ENCODE assay signal across 19 cellular contexts in genomic region chr9:87882627-87883026, GRCh38. TPM values are rescaled to one million over a fixed set of nuclear protein-coding genes. Genes with fewer than 3 reads are reported as not detected.
"Had no signal": no experiment of that assay in that cellular context is flagged by ENCODE, and none has a peak within 500 bp of the region (broad histone marks: within the 10 kb centered on the region; RNA-seq: fewer than 3 reads in every experiment).

TSS of gene SPATA31E1 (plus strand) at chr9:87882877. CDS start at chr9:87882892, 15 bp downstream.

- ATAC-seq: activated CD4-positive, CD25-positive, alpha-beta regulatory T cell treated with anti-CD3 and anti-CD28 coated beads, Interleukin-2, amount 50 U/mL, for 24 hours; left cardiac atrium; lower lobe of right lung; right lobe of liver had no signal

- H3K27ac Mint-ChIP-seq: activated naive CD4-positive, alpha-beta T cell treated with anti-CD3 and anti-CD28 coated beads for 36 hours; activated T-helper 1 cell treated with anti-CD3 and anti-CD28 coated beads, Interleukin-12 subunit alpha, Interleukin-12 subunit beta, Interleukin-2, Interleukin-4 antibody, amounts not matched to agents 30 ng/mL and 10 ng/mL and 1 ng/mL, durations not matched to agents 14 hours and 24 hours and 36 hours; immature natural killer cell; progenitor cell of endocrine pancreas had no signal

- H3K27ac ChIP-seq: colonic mucosa, lower lobe of right lung, neutrophil, right lobe of liver, suprapubic skin, upper lobe of left lung had no signal

- H3K27me3 ChIP-seq: colonic mucosa, neutrophil, right lobe of liver, suprapubic skin, upper lobe of left lung had no signal

- H3K4me1 ChIP-seq: lower lobe of right lung, right lobe of liver, suprapubic skin, upper lobe of left lung had no signal

- H3K36me3 Mint-ChIP-seq: immature natural killer cell had no signal

- H3K4me1 Mint-ChIP-seq: immature natural killer cell had no signal

- H3K4me3 Mint-ChIP-seq: activated naive CD4-positive, alpha-beta T cell treated with anti-CD3 and anti-CD28 coated beads for 36 hours; activated T-helper 1 cell treated with anti-CD3 and anti-CD28 coated beads, Interleukin-12 subunit alpha, Interleukin-12 subunit beta, Interleukin-2, Interleukin-4 antibody, amounts not matched to agents 30 ng/mL and 10 ng/mL and 1 ng/mL, durations not matched to agents 14 hours and 24 hours and 36 hours; immature natural killer cell had no signal

- H3K36me3 ChIP-seq: colonic mucosa, lower lobe of right lung, neutrophil, right lobe of liver, suprapubic skin, upper lobe of left lung had no signal

- DNase-seq: activated CD4-positive, alpha-beta T cell treated with anti-CD3 and anti-CD28 coated beads, Interleukin-2, amount 50 U/mL, for 48 hours; activated naive CD4-positive, alpha-beta T cell treated with anti-CD3 and anti-CD28 coated beads for 36 hours; colonic mucosa; effector CD8-positive, alpha-beta T cell; hippocampal formation; immature natural killer cell; left cardiac atrium; lower lobe of right lung; midbrain; right lobe of liver; stimulated activated naive CD4-positive, alpha-beta T cell; T-helper 2 cell; upper lobe of left lung had no signal

- H3K9me3 Mint-ChIP-seq: activated naive CD4-positive, alpha-beta T cell treated with anti-CD3 and anti-CD28 coated beads for 36 hours; activated T-helper 1 cell treated with anti-CD3 and anti-CD28 coated beads, Interleukin-12 subunit alpha, Interleukin-12 subunit beta, Interleukin-2, Interleukin-4 antibody, amounts not matched to agents 30 ng/mL and 10 ng/mL and 1 ng/mL, durations not matched to agents 14 hours and 24 hours and 36 hours; immature natural killer cell had no signal

- H3K27me3 Mint-ChIP-seq: progenitor cell of endocrine pancreas had no signal

- H3K4me3 ChIP-seq: colonic mucosa, lower lobe of right lung, right lobe of liver, suprapubic skin, upper lobe of left lung had no signal

- H3K9me3 ChIP-seq: colonic mucosa, lower lobe of right lung, neutrophil, right lobe of liver, suprapubic skin, upper lobe of left lung had no signal

RNA-seq across cellular contexts. Expression of gene SPATA31E1, which starts in this region (rescaled TPM):
- total RNA-seq: activated naive CD4-positive, alpha-beta T cell treated with anti-CD3 and anti-CD28 coated beads for 36 hours; activated T-helper 1 cell treated with anti-CD3 and anti-CD28 coated beads, Interleukin-12 subunit alpha, Interleukin-12 subunit beta, Interleukin-2, Interleukin-4 antibody, amounts not matched to agents 30 ng/mL and 10 ng/mL and 1 ng/mL, durations not matched to agents 14 hours and 24 hours and 36 hours; cardiac septum; left cardiac atrium; lower lobe of right lung; progenitor cell of endocrine pancreas; right lobe of liver; suprapubic skin; upper lobe of left lung had no signal
